Comparison of ENCODE assay signal across 21 cellular contexts in the genomic region with DNA sequence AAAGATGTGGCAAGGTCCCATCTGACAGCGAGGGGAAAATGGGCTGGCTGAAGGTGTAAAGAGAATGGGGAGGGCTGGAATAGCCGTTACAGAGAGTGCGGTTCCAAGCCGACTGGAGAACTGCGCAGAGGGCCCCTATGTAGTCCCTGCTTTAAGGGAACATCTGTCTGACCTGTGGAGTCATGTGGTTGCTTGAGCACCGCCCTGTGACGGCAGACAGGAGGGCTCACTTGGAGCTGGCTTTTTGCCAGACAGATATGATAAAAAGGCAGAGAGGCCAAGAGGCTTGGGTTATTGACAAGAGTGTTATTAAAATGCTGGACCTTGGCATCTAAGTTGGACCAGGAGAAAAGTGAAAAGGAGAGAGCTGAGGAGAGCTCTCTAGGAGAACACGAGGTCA. TPM values are rescaled to one million over a fixed set of nuclear protein-coding genes. Genes with fewer than 3 reads are reported as not detected.
DNase-seq lines count a peak whose midpoint lies in the region; ATAC-seq and TF ChIP-seq lines count a peak whose summit lies in the region.
"Had no signal": no experiment of that assay in that cellular context is flagged by ENCODE, and none has a peak within 500 bp of the region (broad histone marks: within the 10 kb centered on the region; RNA-seq: fewer than 3 reads in every experiment).

No MANE protein-coding gene starts in this region.

- ATAC-seq in body of pancreas (no peak), right cardiac atrium (no peak)
- ATAC-seq: activated T-cell treated with anti-CD3 and anti-CD28 coated beads, Interleukin-2, amount 50 U/mL, for 4 hours; CD8-positive, alpha-beta T cell; GM12878; PC-3; sciatic nerve had no signal

- no peak overlapping the region for H3K4me3 ChIP-seq in body of pancreas
- H3K4me3 ChIP-seq in right cardiac atrium (ENCODE audit: low read length) = no peak overlapping the region
- no peak overlapping the region for H3K4me3 ChIP-seq in stomach
- H3K4me3 ChIP-seq: GM12878, left ventricle myocardium inferior had no signal

- intact Hi-C loops in body of pancreas (cut with DNase I) = loop anchor here (5.0 kb wide), 2 partner anchors 47 to 122 kb away; no protein-coding TSS in a partner anchor
- intact Hi-C loops in right cardiac atrium (cut with DNase I) = loop anchor here in 2 of 4 donors (5.0 to 10.0 kb wide), 3 partner anchors 130 to 517 kb away; partner anchors contain the start of gene KDM4A (in 1 of the 2)
- intact Hi-C loops in stomach (cut with DNase I; ENCODE audit: low total_unique reads) = loop anchor here (5.0 kb wide), 1 partner anchor 122 kb away; no protein-coding TSS in a partner anchor

- H3K4me1 ChIP-seq in body of pancreas (peaks cover 13% of the 10 kb centered on the region), right cardiac atrium (ENCODE audit: control insufficient read depth, insufficient read depth, low read length) (no peaks in the 10 kb centered on the region), stomach (peaks cover 6 to 9% (median 7%) of the 10 kb centered on the region in 4 donors)
- H3K4me1 ChIP-seq: left ventricle myocardium inferior had no signal

- peak; percentile 33 to 35 for DNase-seq in SHP77 (lab: John Stamatoyannopoulos, UW)
- DNase-seq in SHP77 treated with DMSO at 0.1 percent for 48 hours (lab: John Stamatoyannopoulos, UW) = no peak
- DNase-seq in NCI-H2171 treated with DMSO at 0.1 percent for 48 hours (lab: John Stamatoyannopoulos, UW) = peak; percentile 42
- DNase-seq in body of pancreas = peak in 3 of 4 donors; percentile 58 to 60 (median 59)
- DNase-seq in type B pancreatic cell (ENCODE audit: extremely low spot score, unreplicated experiment) = no peak
- DNase-seq in endothelial cell (ENCODE audit: low spot score) = no peak
- DNase-seq in right cardiac atrium = no peak
- no peak for DNase-seq in stomach
- DNase-seq: activated CD4-positive, alpha-beta T cell treated with anti-CD3 and anti-CD28 coated beads, Interleukin-2, amount 50 U/mL, for 48 hours; activated T-cell treated with anti-CD3 and anti-CD28 coated beads, Interleukin-2, amount 50 U/mL, for 4 hours; brain microvascular endothelial cell; CD8-positive, alpha-beta T cell; dermis blood vessel endothelial cell; left ventricle myocardium inferior; NCI-H345; PC-3; stimulated activated CD4-positive, alpha-beta T cell treated with anti-CD3 and anti-CD28 coated beads, Interleukin-2, amount 100 ng/mL, for 24 hours had no signal

- H3K27me3 ChIP-seq in body of pancreas = no peaks in the 10 kb centered on the region
- H3K27me3 ChIP-seq in right cardiac atrium (ENCODE audit: control insufficient read depth, insufficient read depth) = no peaks in the 10 kb centered on the region
- peaks cover 0 to 7% (median 0%) of the 10 kb centered on the region in 3 donors for H3K27me3 ChIP-seq in stomach
- H3K27me3 ChIP-seq: brain microvascular endothelial cell had no signal

- H3K36me3 ChIP-seq in body of pancreas (replicated peaks in 1 of 2; ENCODE audit: insufficient read depth in 1 of 2, low read depth in 2 of 2) (no peaks in the 10 kb centered on the region), stomach (no peaks in the 10 kb centered on the region)
- H3K36me3 ChIP-seq: brain microvascular endothelial cell, left ventricle myocardium inferior had no signal

- TF ChIP-seq EP300 in stomach (IDR thresholded peaks at IDR 0.05) = no peak

- H3K36me3 Mint-ChIP-seq in type B pancreatic cell = no peaks in the 10 kb centered on the region
- no peaks in the 10 kb centered on the region for H3K36me3 Mint-ChIP-seq in endothelial cell (ENCODE audit: low read depth, unreplicated experiment)
- H3K36me3 Mint-ChIP-seq: activated naive CD8-positive, alpha-beta T cell; CD8-positive, alpha-beta T cell; IgD-negative memory B cell had no signal

- peaks cover 6% of the 10 kb centered on the region for H3K9me3 Mint-ChIP-seq in type B pancreatic cell
- no peaks in the 10 kb centered on the region for H3K9me3 Mint-ChIP-seq in endothelial cell (ENCODE audit: unreplicated experiment)
- H3K9me3 Mint-ChIP-seq: activated T-cell treated with anti-CD3 and anti-CD28 coated beads, Interleukin-2, amount 50 U/mL, for 4 hours; CD8-positive, alpha-beta T cell had no signal

- WGBS in body of pancreas, 2 donors = 41 to 48% methylated on average over 8 of the region's 8 CpGs
- 51% methylated on average over 8 of the region's 8 CpGs for WGBS in right cardiac atrium
- WGBS in stomach, 5 donors = 48 to 57% (median 52%) methylated on average over 8 of the region's 8 CpGs

- TF ChIP-seq CTCF in body of pancreas (IDR thresholded peaks at IDR 0.05) = no peak
- no peak for TF ChIP-seq CTCF in type B pancreatic cell (conservative IDR thresholded peaks at IDR 0.05)
- TF ChIP-seq CTCF in endothelial cell (IDR thresholded peaks at IDR 0.05; ENCODE audit: unreplicated experiment) = no peak
- no peak for TF ChIP-seq CTCF in stomach (IDR thresholded peaks at IDR 0.05)

- H3K27ac Mint-ChIP-seq in type B pancreatic cell (peak overlapping the region; percentile 43), endothelial cell (ENCODE audit: unreplicated experiment) (no peak overlapping the region)
- H3K27ac Mint-ChIP-seq: activated naive CD8-positive, alpha-beta T cell; CD8-positive, alpha-beta T cell had no signal

- H3K27ac ChIP-seq in body of pancreas (no peak overlapping the region), right cardiac atrium (ENCODE audit: low read length) (no peak overlapping the region), stomach (no peak overlapping the region)
- H3K27ac ChIP-seq: brain microvascular endothelial cell, left ventricle myocardium inferior had no signal

- H3K9me3 ChIP-seq in body of pancreas (no peaks in the 10 kb centered on the region), right cardiac atrium (ENCODE audit: control insufficient read depth, low read length) (no peaks in the 10 kb centered on the region), stomach (no peaks in the 10 kb centered on the region)
- H3K9me3 ChIP-seq: left ventricle myocardium inferior had no signal

- H3K4me3 Mint-ChIP-seq in type B pancreatic cell (no peak overlapping the region), endothelial cell (ENCODE audit: unreplicated experiment) (no peak overlapping the region)
- H3K4me3 Mint-ChIP-seq: activated naive CD8-positive, alpha-beta T cell; activated T-cell treated with anti-CD3 and anti-CD28 coated beads, Interleukin-2, amount 50 U/mL, for 4 hours; CD8-positive, alpha-beta T cell had no signal

- TF ChIP-seq POLR2A in body of pancreas (IDR thresholded peaks at IDR 0.05) (no peak), stomach (IDR thresholded peaks at IDR 0.05) (no peak)

- peaks cover 12% of the 10 kb centered on the region for H3K4me1 Mint-ChIP-seq in type B pancreatic cell (ENCODE audit: unreplicated experiment)
- peaks cover 3% of the 10 kb centered on the region for H3K4me1 Mint-ChIP-seq in endothelial cell (ENCODE audit: unreplicated experiment)

- H3K27me3 Mint-ChIP-seq in type B pancreatic cell (peaks cover 31% of the 10 kb centered on the region), endothelial cell (ENCODE audit: unreplicated experiment) (no peaks in the 10 kb centered on the region)

RNA-seq across cellular contexts. Expression of gene PTPRF, which starts 5.9 kb away (rescaled TPM):
- total RNA-seq in body of pancreas = 10 to 100 TPM; 81.7 to 89.0 TPM
- total RNA-seq in type B pancreatic cell (ENCODE audit: low replicate concordance) = 260 and 507 TPM in 2 replicates
- total RNA-seq in endothelial cell (ENCODE audit: unreplicated experiment) = 145 TPM
- total RNA-seq in right cardiac atrium = 10 to 100 TPM; 11.1 to 19.7 (median 12.7) TPM
- 5.1 TPM for polyA plus RNA-seq in right cardiac atrium
- total RNA-seq in stomach = 100 to 1,000 TPM in 4 of 5 donors, 10 to 100 TPM in 1; 63.0 to 282 (median 114) TPM
- polyA plus RNA-seq in stomach = 10 to 100 TPM; 11.3 to 53.3 (median 30.4) TPM
- polyA plus RNA-seq: IgD-negative memory B cell had no signal

Comparison
In these comparisons a context has a peak if more than half of its experiments do, and no peak if none do; other contexts are left out.
1. DNase-seq: peak in SHP77 (2 of 2), NCI-H2171 treated with DMSO at 0.1 percent for 48 hours (single experiment) and body of pancreas (3 of 4); none in SHP77 treated with DMSO at 0.1 percent for 48 hours (single experiment), type B pancreatic cell (single experiment), endothelial cell (single experiment), right cardiac atrium (0 of 3) and stomach (single experiment).